In genomic region chr7:108598858-108599257, GRCh38 we compare ENCODE assay signal across 17 cellular contexts. TPM values are rescaled to one million over a fixed set of nuclear protein-coding genes. Genes with fewer than 3 reads are reported as not detected.
A peak's percentile ranks its signal among the peaks of the same experiment; 100 is the strongest.
DNase-seq lines count a peak whose midpoint lies in the region; ATAC-seq, FAIRE-seq and TF ChIP-seq lines count a peak whose summit lies in the region.
"Had no signal": no experiment of that assay in that cellular context is flagged by ENCODE, and none has a peak within 500 bp of the region (broad histone marks: within the 10 kb centered on the region; RNA-seq: fewer than 3 reads in every experiment).

No MANE protein-coding gene starts in this region.

- H3K27ac ChIP-seq in K562 (ENCODE audit: extremely low read depth, low read depth, low read length): no peak overlapping the region
- no peak overlapping the region for H3K27ac ChIP-seq in neural progenitor cell
- H3K27ac ChIP-seq in CD4-positive, alpha-beta memory T cell (ENCODE audit: low read depth, low read length): no peak overlapping the region
- H3K27ac ChIP-seq: BLaER1, HL-60 had no signal

- POLR2A ChIA-PET in K562 (lab: Yijun Ruan, JAX): no interaction called here
- POLR2A ChIA-PET in CD4-positive, alpha-beta memory T cell (lab: Charles Lee; ENCODE audit: partially characterized antibody): no interaction called here
- POLR2A ChIA-PET in activated CD4-positive, alpha-beta T cell treated with anti-CD3 and anti-CD28 coated beads for 36 hours (lab: Charles Lee): no interaction called here

- H2AFZ ChIP-seq in K562 (ENCODE audit: low read depth, low read length) (no peak overlapping the region), neural progenitor cell (replicated peaks) (no peak overlapping the region)

- no peak for TF ChIP-seq RAD21 in K562 (CRISPR knock-in tag; conservative IDR thresholded peaks at IDR 0.05 in 1 of 2, IDR thresholded peaks at IDR 0.05 in 1 of 2)

- CTCF ChIA-PET in K562 (lab: Yijun Ruan, JAX; ENCODE audit: low intra/inter-chr PET ratio): no interaction called here
- CTCF ChIA-PET in CD4-positive, alpha-beta memory T cell (lab: Charles Lee; ENCODE audit: partially characterized antibody): no interaction called here
- CTCF ChIA-PET in activated CD4-positive, alpha-beta T cell treated with anti-CD3 and anti-CD28 coated beads for 36 hours (lab: Charles Lee): interaction anchor here (0.5 kb wide), 1 partner anchor 401 kb away, joined by 4 read pairs; no protein-coding TSS in a partner anchor

- H3K4me1 ChIP-seq in K562 (replicated peaks in 1 of 2; ENCODE audit: control insufficient read depth in 2 of 2, insufficient read depth in 2 of 2, low read length in 2 of 2) (no peaks in the 10 kb centered on the region; a peak in 1 of 5 replicates), neural progenitor cell (no peaks in the 10 kb centered on the region)
- H3K4me1 ChIP-seq in CD4-positive, alpha-beta memory T cell (ENCODE audit: insufficient read depth, low read length): no peaks in the 10 kb centered on the region

- intact Hi-C loops in K562 (cut with micrococcal nuclease): no loop called here
- intact Hi-C loops in CD4-positive, alpha-beta memory T cell (cut with micrococcal nuclease): no loop called here
- intact Hi-C loops in activated CD4-positive, alpha-beta T cell treated with anti-CD3 and anti-CD28 coated beads for 36 hours (cut with DNase I, micrococcal nuclease): no loop called here

- no peak for TF ChIP-seq POLR2A in K562 (conservative IDR thresholded peaks at IDR 0.05)

- no peak for TF ChIP-seq EP300 in K562 (IDR thresholded peaks at IDR 0.05; ENCODE audit: low read length)

- DNase-seq in NCI-H1092 (lab: John Stamatoyannopoulos, UW) (peak; percentile 55), NCI-H1092 treated with DMSO at 0.1 percent for 48 hours (lab: John Stamatoyannopoulos, UW) (no peak), NCI-H1694 (lab: John Stamatoyannopoulos, UW) (peak; percentile 58), K562 (ENCODE audit: extremely low read depth in 1 of 4, low spot score in 3 of 4) (no peak), neural progenitor cell (ENCODE audit: low spot score) (no peak), NCI-H345 (lab: John Stamatoyannopoulos, UW) (no peak)
- no peak for DNase-seq in CD4-positive, alpha-beta memory T cell
- DNase-seq in activated CD4-positive, alpha-beta T cell treated with anti-CD3 and anti-CD28 coated beads for 36 hours: no peak
- DNase-seq: CD8-positive, alpha-beta memory T cell; GOT3; NK-92 treated with Interleukin-12 subunit alpha and Interleukin-12 subunit beta, amount 100 ng/mL, for 24 hours; SIG-M5 had no signal

- ATAC-seq in K562: no peak
- no peak for ATAC-seq in activated CD4-positive, alpha-beta T cell treated with anti-CD3 and anti-CD28 coated beads for 36 hours

- H3K36me3 ChIP-seq in K562 (ENCODE audit: control insufficient read depth, insufficient read depth, low read length) (no peaks in the 10 kb centered on the region), neural progenitor cell (no peaks in the 10 kb centered on the region)
- H3K36me3 ChIP-seq in CD4-positive, alpha-beta memory T cell (ENCODE audit: insufficient read depth, low read length): no peaks in the 10 kb centered on the region
- H3K36me3 ChIP-seq: BLaER1 had no signal

- H3K27me3 Mint-ChIP-seq in neural progenitor cell (ENCODE audit: insufficient read depth, low read depth): peaks cover 6% of the 10 kb centered on the region
- peaks cover 10 to 11% of the 10 kb centered on the region in 2 donors for H3K27me3 Mint-ChIP-seq in CD4-positive, alpha-beta memory T cell
- H3K27me3 Mint-ChIP-seq in activated CD4-positive, alpha-beta T cell treated with anti-CD3 and anti-CD28 coated beads for 36 hours: peaks cover 7% of the 10 kb centered on the region

- peaks cover 56% of the 10 kb centered on the region for H3K4me1 Mint-ChIP-seq in neural progenitor cell
- H3K4me1 Mint-ChIP-seq in CD4-positive, alpha-beta memory T cell: no peaks in the 10 kb centered on the region
- no peaks in the 10 kb centered on the region for H3K4me1 Mint-ChIP-seq in activated CD4-positive, alpha-beta T cell treated with anti-CD3 and anti-CD28 coated beads for 36 hours
- H3K4me1 Mint-ChIP-seq: CD8-positive, alpha-beta memory T cell had no signal

- peaks cover 2% of the 10 kb centered on the region for H3K9me3 Mint-ChIP-seq in neural progenitor cell
- no peaks in the 10 kb centered on the region for H3K9me3 Mint-ChIP-seq in CD4-positive, alpha-beta memory T cell
- H3K9me3 Mint-ChIP-seq in activated CD4-positive, alpha-beta T cell treated with anti-CD3 and anti-CD28 coated beads for 36 hours (ENCODE audit: low read depth): no peaks in the 10 kb centered on the region
- H3K9me3 Mint-ChIP-seq: CD8-positive, alpha-beta memory T cell; IgD-negative memory B cell had no signal

- H3K9me3 ChIP-seq in K562 (replicated peaks; ENCODE audit: control insufficient read depth, insufficient read depth, low read depth, low read length): no peaks in the 10 kb centered on the region
- no peaks in the 10 kb centered on the region for H3K9me3 ChIP-seq in neural progenitor cell (ENCODE audit: low read depth)
- H3K9me3 ChIP-seq in CD4-positive, alpha-beta memory T cell (ENCODE audit: control insufficient read depth in 1 of 2, low read length in 2 of 2): no peaks in the 10 kb centered on the region
- H3K9me3 ChIP-seq: BLaER1 had no signal

- WGBS in K562 (ENCODE audit: insufficient coverage, low coverage, missing lambda C conversion rate): 1% methylated on average over 4 of the region's 4 CpGs

- H3K4me2 ChIP-seq in K562 (ENCODE audit: insufficient read depth, low read length): no peak overlapping the region
- H3K4me2 ChIP-seq in neural progenitor cell: no peak overlapping the region
- H3K4me2 ChIP-seq: BLaER1 had no signal

- no peaks in the 10 kb centered on the region for H3K79me2 ChIP-seq in K562 (ENCODE audit: control insufficient read depth, insufficient read depth, low read length)
- no peaks in the 10 kb centered on the region for H3K79me2 ChIP-seq in neural progenitor cell (ENCODE audit: low read depth)

- no peaks in the 10 kb centered on the region for H3K9me1 ChIP-seq in K562 (ENCODE audit: control insufficient read depth, insufficient read depth, low read length)

- no peaks in the 10 kb centered on the region for H3K36me3 Mint-ChIP-seq in neural progenitor cell
- no peaks in the 10 kb centered on the region for H3K36me3 Mint-ChIP-seq in CD4-positive, alpha-beta memory T cell
- H3K36me3 Mint-ChIP-seq in activated CD4-positive, alpha-beta T cell treated with anti-CD3 and anti-CD28 coated beads for 36 hours (ENCODE audit: low read depth): no peaks in the 10 kb centered on the region
- H3K36me3 Mint-ChIP-seq: CD8-positive, alpha-beta memory T cell had no signal

- H4K20me1 ChIP-seq in K562 (replicated peaks; ENCODE audit: control insufficient read depth, insufficient read depth, low read length): no peaks in the 10 kb centered on the region
- no peaks in the 10 kb centered on the region for H4K20me1 ChIP-seq in neural progenitor cell (ENCODE audit: low read depth)
- H4K20me1 ChIP-seq: BLaER1 had no signal

- peak overlapping the region; percentile 46 for H3K4me3 Mint-ChIP-seq in neural progenitor cell
- no peak overlapping the region for H3K4me3 Mint-ChIP-seq in CD4-positive, alpha-beta memory T cell
- H3K4me3 Mint-ChIP-seq in activated CD4-positive, alpha-beta T cell treated with anti-CD3 and anti-CD28 coated beads for 36 hours: no peak overlapping the region
- H3K4me3 Mint-ChIP-seq: CD8-positive, alpha-beta memory T cell; IgD-negative memory B cell had no signal

- H3K9ac ChIP-seq in K562 (ENCODE audit: insufficient read depth in 1 of 2, low read depth in 2 of 2, low read length in 2 of 2) (no peak overlapping the region), neural progenitor cell (no peak overlapping the region)
- H3K9ac ChIP-seq: BLaER1 had no signal

- H3K27me3 ChIP-seq in K562 (ENCODE audit: control insufficient read depth in 2 of 2, insufficient read depth in 2 of 2, low read length in 2 of 2): peaks cover 26 to 45% of the 10 kb centered on the region in 2 experiments
- H3K27me3 ChIP-seq in neural progenitor cell: no peaks in the 10 kb centered on the region
- no peaks in the 10 kb centered on the region for H3K27me3 ChIP-seq in CD4-positive, alpha-beta memory T cell (ENCODE audit: insufficient read depth, low read length)
- H3K27me3 ChIP-seq: BLaER1 had no signal

- in situ Hi-C loops in K562 (cut with MboI): no loop called here

- FAIRE-seq in K562 (lab: Jason Lieb, UNC): no peak
- FAIRE-seq: GM12892, HTR-8/SVneo had no signal

- H3K4me3 ChIP-seq in K562 (no peak overlapping the region), neural progenitor cell (no peak overlapping the region)
- H3K4me3 ChIP-seq in CD4-positive, alpha-beta memory T cell (ENCODE audit: low read length in 2 of 2): no peak overlapping the region
- H3K4me3 ChIP-seq: BLaER1 had no signal

- TF ChIP-seq CTCF in K562 (IDR thresholded peaks at IDR 0.05 in 2 of 3, conservative IDR thresholded peaks at IDR 0.05 in 1 of 3; ENCODE audit: insufficient read depth in 2 of 3, low read depth in 1 of 3, low read length in 3 of 3) (no peak), neural progenitor cell (IDR thresholded peaks at IDR 0.05) (no peak)

- peaks cover 6% of the 10 kb centered on the region for H3F3A ChIP-seq in neural progenitor cell (ENCODE audit: low read depth)

- BruUV-seq in K562 (replicated peaks; lab: Mats Ljungman, UMichigan): no TSS peak

- peak overlapping the region; percentile 92 for H3K27ac Mint-ChIP-seq in neural progenitor cell
- no peak overlapping the region for H3K27ac Mint-ChIP-seq in CD4-positive, alpha-beta memory T cell
- H3K27ac Mint-ChIP-seq in activated CD4-positive, alpha-beta T cell treated with anti-CD3 and anti-CD28 coated beads for 36 hours: no peak overlapping the region
- H3K27ac Mint-ChIP-seq: IgD-negative memory B cell had no signal

RNA-seq across cellular contexts. Expression of gene DNAJB9, which starts 29.2 kb away (rescaled TPM):
- total RNA-seq in K562 (2011; cell fraction: chromatin; rRNA removed; ENCODE audit: low replicate concordance): 8.2 and 33.1 TPM in 2 replicates
- 8.5 and 13.6 TPM in 2 replicates for total RNA-seq in K562 (2011; cell fraction: nucleolus; rRNA removed)
- total RNA-seq in K562 (2011; cell fraction: nucleoplasm; rRNA removed): 21.3 and 26.8 TPM in 2 replicates
- total RNA-seq in K562 (2014; rRNA removed) (34.2 and 35.9 TPM in 2 replicates), K562 (2014; rRNA removed; fragmentation: Illumina TruSeq; extraction: Trizol) (13.5 and 15.3 TPM in 2 replicates), K562 (2015; rRNA removed; fragmentation: Illumina TruSeq; extraction: Trizol) (11.2 and 11.4 TPM in 2 replicates), K562 (2021) (9.0 and 9.6 TPM in 2 replicates), neural progenitor cell (ENCODE audit: low replicate concordance) (22.1 and 26.6 TPM in 2 replicates)
- polyA plus RNA-seq in K562 (2011; rRNA removed) (7.6 and 8.9 TPM in 2 replicates), K562 (2014; fragmentation: Illumina TruSeq; extraction: Trizol) (7.8 and 8.6 TPM in 2 replicates), K562 (2014; fragmentation: Nextera tagmentation; extraction: Ambion mirVana) (1 to 10 TPM; 4.3 to 5.3 TPM), K562 (2014; rRNA removed) (9.1 and 15.1 TPM in 2 replicates)
- 4.4 and 5.5 TPM in 2 replicates for polyA plus RNA-seq in K562 (2011; cell fraction: cytosol; rRNA removed)
- 5.3 and 5.4 TPM in 2 replicates for polyA plus RNA-seq in K562 (2011; cell fraction: nucleus; rRNA removed)
- 9.7 and 19.9 TPM in 2 replicates for polyA plus RNA-seq in K562 (2012)
- 8.4 and 11.9 TPM in 2 replicates for polyA minus RNA-seq in K562 (2011; rRNA and poly(A)+ RNA removed)
- 7.1 and 7.5 TPM in 2 replicates for polyA minus RNA-seq in K562 (2011; cell fraction: cytosol; rRNA and poly(A)+ RNA removed)
- 7.1 and 17.2 TPM in 2 replicates for polyA minus RNA-seq in K562 (2011; cell fraction: nucleus; rRNA and poly(A)+ RNA removed)
- total RNA-seq in CD4-positive, alpha-beta memory T cell: 10 to 100 TPM; 43.6 to 49.3 TPM
- polyA plus RNA-seq in CD4-positive, alpha-beta memory T cell: 100 to 1,000 TPM in 1 of 2 donors, 10 to 100 TPM in 1; 30.2 to 138 TPM
- total RNA-seq in activated CD4-positive, alpha-beta T cell treated with anti-CD3 and anti-CD28 coated beads for 36 hours: 1 to 10 TPM; 8.3 to 8.4 TPM

RNA-seq across cellular contexts. Expression of gene THAP5, which starts 29.4 kb away (rescaled TPM):
- 10.0 and 35.7 TPM in 2 replicates for total RNA-seq in K562 (2011; cell fraction: chromatin; rRNA removed; ENCODE audit: low replicate concordance)
- 11.5 and 13.6 TPM in 2 replicates for total RNA-seq in K562 (2011; cell fraction: nucleolus; rRNA removed)
- total RNA-seq in K562 (2011; cell fraction: nucleoplasm; rRNA removed): 20.3 and 27.3 TPM in 2 replicates
- total RNA-seq in K562 (2014; rRNA removed) (26.4 and 28.2 TPM in 2 replicates), K562 (2014; rRNA removed; fragmentation: Illumina TruSeq; extraction: Trizol) (47.2 and 57.9 TPM in 2 replicates), K562 (2015; rRNA removed; fragmentation: Illumina TruSeq; extraction: Trizol) (52.1 and 58.1 TPM in 2 replicates), K562 (2021) (30.9 and 31.4 TPM in 2 replicates), neural progenitor cell (ENCODE audit: low replicate concordance) (34.7 and 55.6 TPM in 2 replicates)
- polyA plus RNA-seq in K562 (2011; rRNA removed) (11.0 and 19.6 TPM in 2 replicates), K562 (2014; fragmentation: Illumina TruSeq; extraction: Trizol) (34.7 and 41.7 TPM in 2 replicates), K562 (2014; fragmentation: Nextera tagmentation; extraction: Ambion mirVana) (10 to 100 TPM; 26.3 to 27.8 TPM), K562 (2014; rRNA removed) (16.5 and 17.3 TPM in 2 replicates)
- polyA plus RNA-seq in K562 (2011; cell fraction: cytosol; rRNA removed): 2.6 and 5.2 TPM in 2 replicates
- 5.4 and 8.1 TPM in 2 replicates for polyA plus RNA-seq in K562 (2011; cell fraction: nucleus; rRNA removed)
- polyA plus RNA-seq in K562 (2012): 19.2 and 22.6 TPM in 2 replicates
- polyA minus RNA-seq in K562 (2011; rRNA and poly(A)+ RNA removed): 40.2 and 47.4 TPM in 2 replicates
- polyA minus RNA-seq in K562 (2011; cell fraction: cytosol; rRNA and poly(A)+ RNA removed): 16.4 and 19.6 TPM in 2 replicates
- 14.3 and 22.7 TPM in 2 replicates for polyA minus RNA-seq in K562 (2011; cell fraction: nucleus; rRNA and poly(A)+ RNA removed)
- total RNA-seq in CD4-positive, alpha-beta memory T cell: 10 to 100 TPM; 45.9 to 52.8 TPM
- polyA plus RNA-seq in CD4-positive, alpha-beta memory T cell: 10 to 100 TPM; 16.7 to 29.0 TPM
- 10 to 100 TPM; 30.1 to 43.4 TPM for total RNA-seq in activated CD4-positive, alpha-beta T cell treated with anti-CD3 and anti-CD28 coated beads for 36 hours

Comparison
In these comparisons a context has a peak if more than half of its experiments do, and no peak if none do; other contexts are left out.
1. DNase-seq: peak in NCI-H1092 (single experiment) and NCI-H1694 (single experiment); none in NCI-H1092 treated with DMSO at 0.1 percent for 48 hours (single experiment), K562 (0 of 4), neural progenitor cell (single experiment), CD4-positive, alpha-beta memory T cell (0 of 5), activated CD4-positive, alpha-beta T cell treated with anti-CD3 and anti-CD28 coated beads for 36 hours (single experiment) and NCI-H345 (single experiment).